ENCODE assay signal across 8 cellular contexts in genomic region chr6:28789553-28790083, GRCh38.
DNase-seq lines count a peak whose midpoint lies in the region; ATAC-seq lines count a peak whose summit lies in the region.

No MANE protein-coding gene starts in this region.

- CTCF ChIA-PET in activated CD8-positive, alpha-beta T cell treated with anti-CD3 and anti-CD28 coated beads, Interleukin-2, amount 10 ng/mL, durations not matched to agents 7 days and 5 days (lab: Charles Lee) = no interaction called here

- H3K4me3 Mint-ChIP-seq in activated CD8-positive, alpha-beta T cell treated with anti-CD3 and anti-CD28 coated beads, Interleukin-2, amount 10 ng/mL, durations not matched to agents 7 days and 5 days = peak overlapping the region; percentile 67

- POLR2A ChIA-PET in activated CD8-positive, alpha-beta T cell treated with anti-CD3 and anti-CD28 coated beads, Interleukin-2, amount 10 ng/mL, durations not matched to agents 7 days and 5 days (lab: Charles Lee) = no interaction called here

- no peaks in the 10 kb centered on the region for H3K9me3 Mint-ChIP-seq in activated CD8-positive, alpha-beta T cell treated with anti-CD3 and anti-CD28 coated beads, Interleukin-2, amount 10 ng/mL, durations not matched to agents 7 days and 5 days (ENCODE audit: insufficient read depth)

- peaks cover 13% of the 10 kb centered on the region for H3K36me3 Mint-ChIP-seq in activated CD8-positive, alpha-beta T cell treated with anti-CD3 and anti-CD28 coated beads, Interleukin-2, amount 10 ng/mL, durations not matched to agents 7 days and 5 days (ENCODE audit: low read depth)

- intact Hi-C loops in posterior cingulate gyrus (cut with DNase I) = no loop called here
- intact Hi-C loops in posterior vena cava (cut with DNase I) = no loop called here

- ATAC-seq in activated CD8-positive, alpha-beta T cell treated with anti-CD3 and anti-CD28 coated beads, Interleukin-2, amount 10 ng/mL, durations not matched to agents 7 days and 5 days = no peak
- ATAC-seq in HG03097 (IDR thresholded peaks at IDR 0.05; ENCODE audit: low FRiP score, unreplicated experiment) = no peak

- peak; percentile 30 to 66 for DNase-seq in NCI-H524 (lab: John Stamatoyannopoulos, UW)
- DNase-seq in NCI-H524 treated with DMSO at 0.1 percent for 48 hours (lab: John Stamatoyannopoulos, UW) = no peak
- DNase-seq in NCI-H1105 (lab: John Stamatoyannopoulos, UW) = peak; percentile 65
- no peak for DNase-seq in activated CD8-positive, alpha-beta T cell treated with anti-CD3 and anti-CD28 coated beads, Interleukin-2, amount 10 ng/mL, durations not matched to agents 7 days and 5 days
- peak; percentile 68 for DNase-seq in iris pigment epithelial cell (ENCODE audit: low read depth)
- DNase-seq in posterior cingulate gyrus = no peak
- DNase-seq in posterior vena cava (ENCODE audit: low spot score) = no peak

- H3K27me3 Mint-ChIP-seq in activated CD8-positive, alpha-beta T cell treated with anti-CD3 and anti-CD28 coated beads, Interleukin-2, amount 10 ng/mL, durations not matched to agents 7 days and 5 days (ENCODE audit: low read depth) = peaks cover 85% of the 10 kb centered on the region

- peaks cover 16% of the 10 kb centered on the region for H3K4me1 Mint-ChIP-seq in activated CD8-positive, alpha-beta T cell treated with anti-CD3 and anti-CD28 coated beads, Interleukin-2, amount 10 ng/mL, durations not matched to agents 7 days and 5 days (ENCODE audit: low read depth)

- peak overlapping the region; percentile 21 for H3K27ac Mint-ChIP-seq in activated CD8-positive, alpha-beta T cell treated with anti-CD3 and anti-CD28 coated beads, Interleukin-2, amount 10 ng/mL, durations not matched to agents 7 days and 5 days

Comparison
In these comparisons a context has a peak if more than half of its experiments do, and no peak if none do; other contexts are left out.
1. DNase-seq: peak in NCI-H524 (2 of 2), NCI-H1105 (single experiment) and iris pigment epithelial cell (single experiment); none in NCI-H524 treated with DMSO at 0.1 percent for 48 hours (single experiment), activated CD8-positive, alpha-beta T cell treated with anti-CD3 and anti-CD28 coated beads, Interleukin-2, amount 10 ng/mL, durations not matched to agents 7 days and 5 days (single experiment), posterior cingulate gyrus (0 of 10) and posterior vena cava (single experiment).